ENCODE assay signal across 1 cellular context in the genomic region with DNA sequence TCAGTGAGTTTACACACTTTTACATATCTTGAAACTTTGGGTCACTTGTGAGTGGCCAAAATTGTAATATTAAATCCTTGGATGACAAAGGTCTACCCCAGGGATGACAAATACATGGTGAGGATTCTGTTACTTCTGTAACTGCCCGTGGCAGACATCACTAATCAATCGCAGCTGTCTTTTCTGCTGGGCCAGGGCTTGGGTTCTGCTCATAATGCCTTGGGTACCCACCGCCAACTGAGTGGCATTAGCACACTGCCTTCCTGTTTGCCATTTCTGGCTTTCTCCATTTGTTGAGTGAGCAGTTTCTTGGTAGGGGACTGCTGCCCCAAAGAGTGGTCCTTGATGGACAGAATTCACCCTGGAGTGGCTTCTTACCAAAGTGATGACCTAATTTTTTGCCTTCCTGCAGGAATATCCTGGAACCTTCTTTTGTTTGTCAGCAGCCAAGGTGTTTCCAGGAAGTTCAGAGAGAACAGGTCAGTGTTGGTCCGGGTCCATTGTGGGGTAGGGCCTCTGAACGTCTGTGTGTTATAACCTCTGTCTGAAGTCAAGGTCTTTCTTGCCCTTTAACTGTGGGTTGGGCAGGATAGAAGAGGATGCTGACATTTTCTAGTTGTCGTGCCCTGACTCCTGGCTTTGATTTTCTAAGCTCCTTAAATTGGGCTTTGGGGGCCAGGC.
A peak's percentile ranks its signal among the peaks of the same experiment; 100 is the strongest.
TF ChIP-seq lines count a peak whose summit lies in the region.

No MANE protein-coding gene starts in this region.

TF ChIP-seq in HepG2, 621 proteins besides CTCF, POLR2A, EP300 and RAD21 (continued from another document):
- TF ChIP-seq ZFP91 (CRISPR knock-in tag; IDR thresholded peaks at IDR 0.05; ENCODE audit: borderline replicate concordance) (0 out of 2 replicates have a peak, but pooled peaks have one; percentile 18), RAD51 (IDR thresholded peaks at IDR 0.05; ENCODE audit: borderline replicate concordance) (no peak), REXO4 (CRISPR knock-in tag; IDR thresholded peaks at IDR 0.05; ENCODE audit: borderline replicate concordance) (no peak), CSRNP2 (CRISPR knock-in tag; conservative IDR thresholded peaks at IDR 0.05; ENCODE audit: low read depth) (no peak), RARA (CRISPR knock-in tag; IDR thresholded peaks at IDR 0.05) (peak; percentile 61), U2AF1 (optimal IDR thresholded peaks at IDR 0.05; ENCODE audit: low read depth, low read length) (no peak), HMG20B (CRISPR knock-in tag; conservative IDR thresholded peaks at IDR 0.05) (no peak), TBX2 (CRISPR knock-in tag; IDR thresholded peaks at IDR 0.05; ENCODE audit: borderline replicate concordance) (0 out of 2 replicates have a peak, but pooled peaks have one; percentile 23), KAT7 (CRISPR knock-in tag; IDR thresholded peaks at IDR 0.05; ENCODE audit: borderline replicate concordance) (no peak), KLF9 (CRISPR knock-in tag; IDR thresholded peaks at IDR 0.05; ENCODE audit: low read depth) (no peak), KLF13 (CRISPR knock-in tag; IDR thresholded peaks at IDR 0.05) (no peak), ZNF143 (CRISPR knock-in tag; IDR thresholded peaks at IDR 0.05) (no peak), ZNF446 (CRISPR knock-in tag; IDR thresholded peaks at IDR 0.05) (no peak), HNRNPH1 (optimal IDR thresholded peaks at IDR 0.05; ENCODE audit: low read depth, low read length) (no peak), MED1 (CRISPR knock-in tag; IDR thresholded peaks at IDR 0.05) (0 out of 2 replicates have a peak, but pooled peaks have one; percentile 16), MED13 (CRISPR knock-in tag; IDR thresholded peaks at IDR 0.05) (no peak), BCL6 (CRISPR knock-in tag; IDR thresholded peaks at IDR 0.05) (peak; percentile 70), JUNB (CRISPR knock-in tag; IDR thresholded peaks at IDR 0.05; ENCODE audit: borderline replicate concordance) (no peak), FOXO1 (CRISPR knock-in tag; IDR thresholded peaks at IDR 0.05) (no peak), DMAP1 (CRISPR knock-in tag; IDR thresholded peaks at IDR 0.05) (no peak), NPAS2 (CRISPR knock-in tag; IDR thresholded peaks at IDR 0.05; ENCODE audit: borderline replicate concordance) (no peak), ZFY (CRISPR knock-in tag; IDR thresholded peaks at IDR 0.05) (peak; percentile 30; the same call in 1 of the 2 replicates), HNF4A (CRISPR knock-in tag; IDR thresholded peaks at IDR 0.05) (peak; percentile 32), ERF (CRISPR knock-in tag; IDR thresholded peaks at IDR 0.05) (no peak), ELF4 (CRISPR knock-in tag; IDR thresholded peaks at IDR 0.05; ENCODE audit: borderline replicate concordance) (0 out of 2 replicates have a peak, but pooled peaks have one; percentile 45), TOE1 (CRISPR knock-in tag; IDR thresholded peaks at IDR 0.05) (no peak)
- TF ChIP-seq, protein P1, sequence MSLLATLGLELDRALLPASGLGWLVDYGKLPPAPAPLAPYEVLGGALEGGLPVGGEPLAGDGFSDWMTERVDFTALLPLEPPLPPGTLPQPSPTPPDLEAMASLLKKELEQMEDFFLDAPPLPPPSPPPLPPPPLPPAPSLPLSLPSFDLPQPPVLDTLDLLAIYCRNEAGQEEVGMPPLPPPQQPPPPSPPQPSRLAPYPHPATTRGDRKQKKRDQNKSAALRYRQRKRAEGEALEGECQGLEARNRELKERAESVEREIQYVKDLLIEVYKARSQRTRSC (CRISPR knock-in tag; IDR thresholded peaks at IDR 0.05; ENCODE audit: low read depth): no peak
- TF ChIP-seq, protein P2, sequence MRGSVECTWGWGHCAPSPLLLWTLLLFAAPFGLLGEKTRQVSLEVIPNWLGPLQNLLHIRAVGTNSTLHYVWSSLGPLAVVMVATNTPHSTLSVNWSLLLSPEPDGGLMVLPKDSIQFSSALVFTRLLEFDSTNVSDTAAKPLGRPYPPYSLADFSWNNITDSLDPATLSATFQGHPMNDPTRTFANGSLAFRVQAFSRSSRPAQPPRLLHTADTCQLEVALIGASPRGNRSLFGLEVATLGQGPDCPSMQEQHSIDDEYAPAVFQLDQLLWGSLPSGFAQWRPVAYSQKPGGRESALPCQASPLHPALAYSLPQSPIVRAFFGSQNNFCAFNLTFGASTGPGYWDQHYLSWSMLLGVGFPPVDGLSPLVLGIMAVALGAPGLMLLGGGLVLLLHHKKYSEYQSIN (CRISPR knock-in tag; IDR thresholded peaks at IDR 0.05; ENCODE audit: borderline replicate concordance): no peak
- TF ChIP-seq, protein P3, sequence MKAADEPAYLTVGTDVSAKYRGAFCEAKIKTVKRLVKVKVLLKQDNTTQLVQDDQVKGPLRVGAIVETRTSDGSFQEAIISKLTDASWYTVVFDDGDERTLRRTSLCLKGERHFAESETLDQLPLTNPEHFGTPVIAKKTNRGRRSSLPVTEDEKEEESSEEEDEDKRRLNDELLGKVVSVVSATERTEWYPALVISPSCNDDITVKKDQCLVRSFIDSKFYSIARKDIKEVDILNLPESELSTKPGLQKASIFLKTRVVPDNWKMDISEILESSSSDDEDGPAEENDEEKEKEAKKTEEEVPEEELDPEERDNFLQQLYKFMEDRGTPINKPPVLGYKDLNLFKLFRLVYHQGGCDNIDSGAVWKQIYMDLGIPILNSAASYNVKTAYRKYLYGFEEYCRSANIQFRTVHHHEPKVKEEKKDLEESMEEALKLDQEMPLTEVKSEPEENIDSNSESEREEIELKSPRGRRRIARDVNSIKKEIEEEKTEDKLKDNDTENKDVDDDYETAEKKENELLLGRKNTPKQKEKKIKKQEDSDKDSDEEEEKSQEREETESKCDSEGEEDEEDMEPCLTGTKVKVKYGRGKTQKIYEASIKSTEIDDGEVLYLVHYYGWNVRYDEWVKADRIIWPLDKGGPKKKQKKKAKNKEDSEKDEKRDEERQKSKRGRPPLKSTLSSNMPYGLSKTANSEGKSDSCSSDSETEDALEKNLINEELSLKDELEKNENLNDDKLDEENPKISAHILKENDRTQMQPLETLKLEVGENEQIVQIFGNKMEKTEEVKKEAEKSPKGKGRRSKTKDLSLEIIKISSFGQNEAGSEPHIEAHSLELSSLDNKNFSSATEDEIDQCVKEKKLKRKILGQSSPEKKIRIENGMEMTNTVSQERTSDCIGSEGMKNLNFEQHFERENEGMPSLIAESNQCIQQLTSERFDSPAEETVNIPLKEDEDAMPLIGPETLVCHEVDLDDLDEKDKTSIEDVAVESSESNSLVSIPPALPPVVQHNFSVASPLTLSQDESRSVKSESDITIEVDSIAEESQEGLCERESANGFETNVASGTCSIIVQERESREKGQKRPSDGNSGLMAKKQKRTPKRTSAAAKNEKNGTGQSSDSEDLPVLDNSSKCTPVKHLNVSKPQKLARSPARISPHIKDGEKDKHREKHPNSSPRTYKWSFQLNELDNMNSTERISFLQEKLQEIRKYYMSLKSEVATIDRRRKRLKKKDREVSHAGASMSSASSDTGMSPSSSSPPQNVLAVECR (CRISPR knock-in tag; IDR thresholded peaks at IDR 0.05; ENCODE audit: borderline replicate concordance): no peak
